Comparison of ENCODE assay signal across 1 cellular context in the genomic region with DNA sequence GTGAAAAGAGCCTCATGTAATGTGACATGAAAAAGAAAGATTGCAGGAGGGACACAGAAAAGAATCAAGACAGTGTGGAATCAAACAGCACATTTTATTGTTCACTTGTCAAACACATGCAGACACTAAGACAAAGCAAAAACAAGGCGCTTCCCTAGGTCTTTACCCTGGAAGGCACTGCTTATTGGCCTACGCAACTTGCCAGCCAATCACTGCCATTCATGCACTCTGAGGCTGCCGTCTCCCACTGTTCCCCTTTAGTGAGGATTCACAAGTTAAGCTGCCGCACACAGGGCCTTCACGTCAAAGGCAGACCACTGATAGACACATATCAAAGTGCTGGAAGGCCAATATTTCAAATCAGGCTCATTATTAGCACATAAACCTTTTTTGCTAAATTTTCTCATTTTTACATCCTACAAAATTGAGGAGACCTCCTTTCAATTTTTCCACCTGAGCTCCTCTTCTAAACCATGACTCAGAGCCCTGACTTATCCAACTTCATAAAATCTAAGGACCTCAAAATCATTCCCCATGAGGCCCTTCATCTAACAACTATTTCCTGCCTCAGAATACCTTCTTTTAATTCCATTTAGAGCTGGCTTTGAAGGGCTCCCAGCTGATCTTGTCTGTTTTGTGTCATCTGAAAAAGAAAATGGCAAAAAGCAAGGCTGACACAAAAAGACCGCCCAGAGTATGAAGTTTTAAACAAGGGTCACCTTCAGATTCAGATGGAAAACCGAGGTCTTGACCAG.
TF ChIP-seq lines count a peak whose summit lies in the region.

No MANE protein-coding gene starts in this region.

TF ChIP-seq in IMR-90, 13 proteins besides CTCF, POLR2A, EP300 and RAD21:
- TF ChIP-seq NFE2L2 (IDR thresholded peaks at IDR 0.05; ENCODE audit: low read depth, low read length) (no peak), CHD1 (IDR thresholded peaks at IDR 0.05; ENCODE audit: low read depth, low read length) (no peak), RFX5 (IDR thresholded peaks at IDR 0.05; ENCODE audit: low read depth, low read length) (no peak), FOS (IDR thresholded peaks at IDR 0.05; ENCODE audit: low read depth, low read length) (no peak), MAFK (IDR thresholded peaks at IDR 0.05; ENCODE audit: low read depth, low read length) (no peak), RCOR1 (IDR thresholded peaks at IDR 0.05; ENCODE audit: insufficient replicate concordance, low read length) (no peak), SMC3 (IDR thresholded peaks at IDR 0.05; ENCODE audit: low read depth, low read length) (no peak), MAZ (IDR thresholded peaks at IDR 0.05; ENCODE audit: borderline replicate concordance, low read depth, low read length) (no peak), CEBPB (IDR thresholded peaks at IDR 0.05; ENCODE audit: low read depth, low read length) (no peak), BHLHE40 (IDR thresholded peaks at IDR 0.05; ENCODE audit: low read depth, low read length) (no peak)
- TF ChIP-seq, protein P1, sequence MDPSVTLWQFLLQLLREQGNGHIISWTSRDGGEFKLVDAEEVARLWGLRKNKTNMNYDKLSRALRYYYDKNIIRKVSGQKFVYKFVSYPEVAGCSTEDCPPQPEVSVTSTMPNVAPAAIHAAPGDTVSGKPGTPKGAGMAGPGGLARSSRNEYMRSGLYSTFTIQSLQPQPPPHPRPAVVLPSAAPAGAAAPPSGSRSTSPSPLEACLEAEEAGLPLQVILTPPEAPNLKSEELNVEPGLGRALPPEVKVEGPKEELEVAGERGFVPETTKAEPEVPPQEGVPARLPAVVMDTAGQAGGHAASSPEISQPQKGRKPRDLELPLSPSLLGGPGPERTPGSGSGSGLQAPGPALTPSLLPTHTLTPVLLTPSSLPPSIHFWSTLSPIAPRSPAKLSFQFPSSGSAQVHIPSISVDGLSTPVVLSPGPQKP (IDR thresholded peaks at IDR 0.05; ENCODE audit: borderline replicate concordance, low read depth, low read length): no peak
- TF ChIP-seq, protein P2, sequence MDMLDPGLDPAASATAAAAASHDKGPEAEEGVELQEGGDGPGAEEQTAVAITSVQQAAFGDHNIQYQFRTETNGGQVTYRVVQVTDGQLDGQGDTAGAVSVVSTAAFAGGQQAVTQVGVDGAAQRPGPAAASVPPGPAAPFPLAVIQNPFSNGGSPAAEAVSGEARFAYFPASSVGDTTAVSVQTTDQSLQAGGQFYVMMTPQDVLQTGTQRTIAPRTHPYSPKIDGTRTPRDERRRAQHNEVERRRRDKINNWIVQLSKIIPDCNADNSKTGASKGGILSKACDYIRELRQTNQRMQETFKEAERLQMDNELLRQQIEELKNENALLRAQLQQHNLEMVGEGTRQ (IDR thresholded peaks at IDR 0.05; ENCODE audit: low read depth, low read length): no peak
